In the genomic region with DNA sequence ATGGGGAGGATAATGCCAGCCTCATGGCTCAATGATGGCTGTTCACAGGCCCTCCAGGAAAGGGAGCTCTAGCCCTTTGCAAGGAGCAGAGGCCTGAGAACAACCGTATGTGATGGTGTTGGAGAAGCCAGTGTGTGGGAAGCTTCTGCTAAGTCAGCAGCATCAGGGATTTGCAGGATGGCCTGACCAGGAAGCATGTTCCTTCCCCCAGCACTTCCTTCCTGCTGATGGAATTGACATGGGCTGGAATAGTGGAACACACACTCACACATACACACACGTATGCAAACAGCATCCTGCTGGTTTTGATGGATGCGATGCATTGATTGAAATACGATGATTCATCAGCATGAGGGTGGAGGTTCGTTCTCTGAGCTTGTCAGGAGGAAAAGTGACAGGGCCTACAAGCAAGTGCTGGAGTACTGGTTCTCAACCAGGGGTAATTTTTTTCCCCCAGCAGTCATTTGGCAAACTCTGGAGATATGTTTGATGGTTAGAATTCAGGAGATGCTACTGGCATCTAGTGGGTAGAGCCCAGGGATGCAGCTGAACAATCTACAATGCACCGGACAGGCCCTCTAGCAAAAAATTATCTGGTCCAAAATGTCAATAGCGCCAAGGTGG, we compare ENCODE assay signal across 19 cellular contexts.
A peak's percentile ranks its signal among the peaks of the same experiment; 100 is the strongest.
DNase-seq lines count a peak whose midpoint lies in the region; ATAC-seq and TF ChIP-seq lines count a peak whose summit lies in the region.
"Had no signal": no experiment of that assay in that cellular context is flagged by ENCODE, and none has a peak within 500 bp of the region (broad histone marks: within the 10 kb centered on the region; RNA-seq: fewer than 3 reads in every experiment).

No MANE protein-coding gene starts in this region.

- WGBS in SK-N-SH (ENCODE audit: low lambda C conversion rate), result 84% methylated on average over 6 of the region's 7 CpGs

- H3K4me1 Mint-ChIP-seq in naive thymus-derived CD4-positive, alpha-beta T cell, result peaks cover 0 to 2% (median 0%) of the 10 kb centered on the region in 7 donors
- H3K4me1 Mint-ChIP-seq: activated CD4-positive, alpha-beta T cell treated with anti-CD3 and anti-CD28 coated beads for 36 hours; stimulated activated memory B cell treated with anti-CD40 and anti-IgM and Interleukin-4, amounts not matched to agents 10 μg/mL and 1 μg/mL and 100 μg/mL, for 72 hours had no signal

- no peaks in the 10 kb centered on the region for H4K20me1 ChIP-seq in SK-N-SH (ENCODE audit: insufficient read depth)

- peak; percentile 17; the same call in 1 of the 2 replicates for TF ChIP-seq RAD21 in SK-N-SH (IDR thresholded peaks at IDR 0.05; ENCODE audit: low read length)

- H3K27me3 Mint-ChIP-seq in naive thymus-derived CD4-positive, alpha-beta T cell, result peaks cover 6 to 30% (median 18%) of the 10 kb centered on the region in 5 donors

- POLR2A ChIA-PET in SK-N-SH (lab: Yijun Ruan, JAX), result no interaction called here
- POLR2A ChIA-PET in naive thymus-derived CD4-positive, alpha-beta T cell (lab: Charles Lee), result interaction anchor here (0.8 kb wide), 1 partner anchor 20 kb away, joined by 3 read pairs; no protein-coding TSS in a partner anchor

- H3F3A ChIP-seq in SK-N-SH (replicated peaks; ENCODE audit: insufficient read depth), result no peaks in the 10 kb centered on the region

- no peak overlapping the region for H3K27ac Mint-ChIP-seq in naive thymus-derived CD4-positive, alpha-beta T cell
- H3K27ac Mint-ChIP-seq: activated CD4-positive, alpha-beta T cell treated with anti-CD3 and anti-CD28 coated beads for 36 hours; activated naive CD8-positive, alpha-beta T cell; activated T-helper 1 cell treated with anti-CD3 and anti-CD28 coated beads, Interleukin-12 subunit alpha, Interleukin-12 subunit beta, Interleukin-2, Interleukin-4 antibody, amounts not matched to agents 30 ng/mL and 10 ng/mL and 1 ng/mL, durations not matched to agents 14 hours and 24 hours and 36 hours; stimulated activated memory B cell treated with anti-CD40 and anti-IgM and Interleukin-4, amounts not matched to agents 10 μg/mL and 1 μg/mL and 100 μg/mL, for 72 hours had no signal

- no peak overlapping the region for H2AFZ ChIP-seq in SK-N-SH (ENCODE audit: low read depth)

- H3K79me2 ChIP-seq in SK-N-SH (ENCODE audit: insufficient read depth), result no peaks in the 10 kb centered on the region

- no peak overlapping the region for H3K9ac ChIP-seq in SK-N-SH

- no peak for TF ChIP-seq CTCF in SK-N-SH (IDR thresholded peaks at IDR 0.05)

- no peaks in the 10 kb centered on the region for H3K36me3 ChIP-seq in SK-N-SH (replicated peaks in 1 of 2; ENCODE audit: control insufficient read depth in 1 of 2, insufficient read depth in 2 of 2, low read length in 1 of 2)
- no peaks in the 10 kb centered on the region for H3K36me3 ChIP-seq in naive thymus-derived CD4-positive, alpha-beta T cell (ENCODE audit: control insufficient read depth in 2 of 3, insufficient read depth in 3 of 3, low read length in 3 of 3)
- H3K36me3 ChIP-seq: Peyer's patch, right atrium auricular region, tibial nerve had no signal

- no peaks in the 10 kb centered on the region for H3K36me3 Mint-ChIP-seq in naive thymus-derived CD4-positive, alpha-beta T cell
- H3K36me3 Mint-ChIP-seq: activated naive CD8-positive, alpha-beta T cell; stimulated activated memory B cell treated with anti-CD40 and anti-IgM and Interleukin-4, amounts not matched to agents 10 μg/mL and 1 μg/mL and 100 μg/mL, for 72 hours had no signal

- no peak overlapping the region for H3K27ac ChIP-seq in SK-N-SH (ENCODE audit: low read depth in 2 of 2, low read length in 1 of 2)
- no peak overlapping the region for H3K27ac ChIP-seq in naive thymus-derived CD4-positive, alpha-beta T cell (ENCODE audit: low read depth, low read length)
- H3K27ac ChIP-seq: 22Rv1, Peyer's patch, right atrium auricular region, SK-N-MC, tibial nerve had no signal

- no peaks in the 10 kb centered on the region for H3K27me3 ChIP-seq in SK-N-SH (ENCODE audit: insufficient read depth)
- H3K27me3 ChIP-seq in naive thymus-derived CD4-positive, alpha-beta T cell (ENCODE audit: control insufficient read depth in 2 of 2, insufficient read depth in 2 of 2, low read length in 2 of 2), result no peaks in the 10 kb centered on the region
- H3K27me3 ChIP-seq: Peyer's patch, right atrium auricular region, tibial nerve had no signal

- no peak overlapping the region for H3K4me2 ChIP-seq in SK-N-SH

- DNase-seq in SK-N-SH (no peak), dermis microvascular lymphatic vessel endothelial cell (ENCODE audit: low read depth in 2 of 2) (peak; percentile 37 to 43), lung microvascular endothelial cell (ENCODE audit: low read depth in 2 of 2) (peak; percentile 65 to 74), HT-29 (ENCODE audit: low spot score) (no peak), NCI-H526 treated with DMSO at 0.1 percent for 48 hours (lab: John Stamatoyannopoulos, UW) (no peak)
- no peak for DNase-seq in naive thymus-derived CD4-positive, alpha-beta T cell
- DNase-seq: activated CD4-positive, alpha-beta T cell treated with anti-CD3 and anti-CD28 coated beads for 36 hours; cortex of kidney; NCI-H1436; Peyer's patch had no signal

- H3K9me3 Mint-ChIP-seq in naive thymus-derived CD4-positive, alpha-beta T cell, result peaks cover 0 to 6% (median 2%) of the 10 kb centered on the region in 11 donors
- H3K9me3 Mint-ChIP-seq: activated T-helper 1 cell treated with anti-CD3 and anti-CD28 coated beads, Interleukin-12 subunit alpha, Interleukin-12 subunit beta, Interleukin-2, Interleukin-4 antibody, amounts not matched to agents 30 ng/mL and 10 ng/mL and 1 ng/mL, durations not matched to agents 14 hours and 24 hours and 36 hours had no signal

- H3K4me1 ChIP-seq in SK-N-SH (ENCODE audit: control insufficient read depth in 1 of 2, insufficient read depth in 2 of 2, low read depth in 1 of 2, low read length in 1 of 2), result no peaks in the 10 kb centered on the region; a peak in 1 of 4 replicates
- H3K4me1 ChIP-seq in naive thymus-derived CD4-positive, alpha-beta T cell (ENCODE audit: control insufficient read depth in 2 of 2, insufficient read depth in 2 of 2, low read length in 2 of 2), result no peaks in the 10 kb centered on the region
- H3K4me1 ChIP-seq: Peyer's patch, tibial nerve had no signal

- no peak for TF ChIP-seq EP300 in SK-N-SH (IDR thresholded peaks at IDR 0.05; ENCODE audit: borderline replicate concordance in 1 of 2, low read depth in 1 of 2, low read length in 1 of 2)

- H3K9me3 ChIP-seq in SK-N-SH, result no peaks in the 10 kb centered on the region
- no peaks in the 10 kb centered on the region for H3K9me3 ChIP-seq in naive thymus-derived CD4-positive, alpha-beta T cell (ENCODE audit: control insufficient read depth in 2 of 3, low read length in 3 of 3)
- H3K9me3 ChIP-seq: Peyer's patch, right atrium auricular region had no signal

- CTCF ChIA-PET in SK-N-SH (lab: Yijun Ruan, JAX), result interaction anchor here (0.8 to 7.4 kb wide), 8 partner anchors 12 to 356 kb away, joined by 3 to 169 read pairs (median 4); no protein-coding TSS in a partner anchor
- CTCF ChIA-PET in naive thymus-derived CD4-positive, alpha-beta T cell (lab: Charles Lee), result interaction anchor here (0.5 kb wide), 1 partner anchor 19 kb away, joined by 4 read pairs; no protein-coding TSS in a partner anchor

- ATAC-seq in SK-N-SH treated with all-trans-retinoic acid at 6 μM for 48 hours (no peak), HG03175 (IDR thresholded peaks at IDR 0.05; ENCODE audit: unreplicated experiment) (no peak)
- ATAC-seq in naive thymus-derived CD4-positive, alpha-beta T cell, result no peak
- ATAC-seq: activated CD4-positive, alpha-beta T cell treated with anti-CD3 and anti-CD28 coated beads for 36 hours; stimulated activated memory B cell treated with anti-CD40 and anti-IgM and Interleukin-4, amounts not matched to agents 10 μg/mL and 1 μg/mL and 100 μg/mL, for 72 hours had no signal

- H3K9me2 ChIP-seq in SK-N-SH, result no peaks in the 10 kb centered on the region

- H3K4me3 ChIP-seq in SK-N-SH (ENCODE audit: low read depth in 2 of 2, low read length in 1 of 2), result no peak overlapping the region
- no peak overlapping the region for H3K4me3 ChIP-seq in naive thymus-derived CD4-positive, alpha-beta T cell (ENCODE audit: low read length)
- H3K4me3 ChIP-seq: Peyer's patch, right atrium auricular region, SK-N-MC, tibial nerve had no signal

- intact Hi-C loops in naive thymus-derived CD4-positive, alpha-beta T cell (cut with micrococcal nuclease), result no loop called here

- no peak overlapping the region for H3K4me3 Mint-ChIP-seq in naive thymus-derived CD4-positive, alpha-beta T cell
- H3K4me3 Mint-ChIP-seq: activated CD4-positive, alpha-beta T cell treated with anti-CD3 and anti-CD28 coated beads for 36 hours; activated naive CD8-positive, alpha-beta T cell; activated T-helper 1 cell treated with anti-CD3 and anti-CD28 coated beads, Interleukin-12 subunit alpha, Interleukin-12 subunit beta, Interleukin-2, Interleukin-4 antibody, amounts not matched to agents 30 ng/mL and 10 ng/mL and 1 ng/mL, durations not matched to agents 14 hours and 24 hours and 36 hours; stimulated activated memory B cell treated with anti-CD40 and anti-IgM and Interleukin-4, amounts not matched to agents 10 μg/mL and 1 μg/mL and 100 μg/mL, for 72 hours had no signal

TF ChIP-seq in SK-N-SH, 30 proteins besides CTCF, POLR2A, EP300 and RAD21 (continues in another document):
- TF ChIP-seq YY1 (IDR thresholded peaks at IDR 0.05; ENCODE audit: low read depth) (no peak), FOSL2 (IDR thresholded peaks at IDR 0.05; ENCODE audit: borderline replicate concordance, low read depth) (no peak), GATA2 (CRISPR knock-in tag; IDR thresholded peaks at IDR 0.05) (no peak), MXI1 (IDR thresholded peaks at IDR 0.05; ENCODE audit: low read depth, low read length) (no peak)

TF ChIP-seq in SK-N-SH treated with all-trans-retinoic acid at 6 μM for 48 hours, 23 proteins besides CTCF, POLR2A, EP300 and RAD21 (continues in another document):
- TF ChIP-seq GLIS3 (CRISPR knock-in tag; IDR thresholded peaks at IDR 0.05) (no peak), TCF4 (CRISPR knock-in tag; IDR thresholded peaks at IDR 0.05; ENCODE audit: borderline replicate concordance) (no peak), PPARA (CRISPR knock-in tag; IDR thresholded peaks at IDR 0.05; ENCODE audit: borderline replicate concordance) (no peak), BACH2 (CRISPR knock-in tag; IDR thresholded peaks at IDR 0.05; ENCODE audit: borderline replicate concordance) (no peak), ARNTL (CRISPR knock-in tag; IDR thresholded peaks at IDR 0.05; ENCODE audit: borderline replicate concordance, low read depth) (no peak), ZNF70 (CRISPR knock-in tag; IDR thresholded peaks at IDR 0.05) (no peak)

Comparison
In these comparisons a context has a peak if more than half of its experiments do, and no peak if none do; other contexts are left out.
1. DNase-seq: peak in dermis microvascular lymphatic vessel endothelial cell (2 of 2) and lung microvascular endothelial cell (2 of 2); none in SK-N-SH (single experiment), HT-29 (single experiment), naive thymus-derived CD4-positive, alpha-beta T cell (0 of 9) and NCI-H526 treated with DMSO at 0.1 percent for 48 hours (single experiment).